27 cellular contexts compared by ENCODE assay signal in genomic region chr4:113727802-113728201, GRCh38.
"Had no signal": no experiment of that assay in that cellular context is flagged by ENCODE, and none has a peak within 500 bp of the region (broad histone marks: within the 10 kb centered on the region; RNA-seq: fewer than 3 reads in every experiment).

No MANE protein-coding gene starts in this region.

- FAIRE-seq: TTC549, urothelium cell line had no signal

- H3K27ac Mint-ChIP-seq: activated naive CD4-positive, alpha-beta T cell treated with anti-CD3 and anti-CD28 coated beads for 36 hours; endodermal cell; stimulated activated effector memory CD8-positive, alpha-beta T cell treated with anti-CD3 and anti-CD28 coated beads, Interleukin-12 subunit alpha, Interleukin-12 subunit beta, amount 100 ng/mL, for 72 hours; stimulated activated naive CD8-positive, alpha-beta T cell treated with anti-CD3 and anti-CD28 coated beads, Interleukin-15, Interleukin-2, amounts not matched to agents 100 ng/mL and 50 ng/mL, for 24 hours had no signal

- DNase-seq: activated CD4-positive, alpha-beta T cell treated with anti-CD3 and anti-CD28 coated beads for 4 hours; activated CD4-positive, alpha-beta T cell treated with anti-CD3 and anti-CD28 coated beads, Interleukin-2, amount 50 U/mL, for 4 hours; activated CD8-positive, alpha-beta memory T cell treated with anti-CD3 and anti-CD28 coated beads, Interleukin-2, amount 50 U/mL, for 4 hours; activated effector memory CD4-positive, alpha-beta T cell treated with Interleukin-2 at 50 U/mL for 16 hours; activated naive CD4-positive, alpha-beta T cell treated with anti-CD3 and anti-CD28 coated beads for 36 hours; activated T-cell treated with anti-CD3 and anti-CD28 coated beads, Interleukin-2, amount 50 U/mL, for 48 hours; central memory CD4-positive, alpha-beta T cell; endodermal cell; foreskin melanocyte; heart right ventricle; islet precursor cell; left ventricle myocardium superior; mucosa of descending colon; stimulated activated CD4-positive, alpha-beta T cell treated with anti-CD3 and anti-CD28 coated beads, Interleukin-12 subunit alpha, Interleukin-12 subunit beta, amount 100 ng/mL, for 4 hours; stimulated activated CD4-positive, alpha-beta T cell treated with anti-CD3 and anti-CD28 coated beads, Interleukin-4, amount 100 ng/mL, for 24 hours; T-helper 1 cell; trophoblast cell had no signal

- H3K4me3 ChIP-seq: breast epithelium, esophagus muscularis mucosa, heart right ventricle, mucosa of descending colon, skin epidermis, thoracic aorta had no signal

- H3K9me3 Mint-ChIP-seq: activated naive CD4-positive, alpha-beta T cell treated with anti-CD3 and anti-CD28 coated beads for 36 hours; endodermal cell; nephron; stimulated activated effector memory CD8-positive, alpha-beta T cell treated with anti-CD3 and anti-CD28 coated beads, Interleukin-12 subunit alpha, Interleukin-12 subunit beta, amount 100 ng/mL, for 72 hours; stimulated activated naive CD8-positive, alpha-beta T cell treated with anti-CD3 and anti-CD28 coated beads, Interleukin-15, Interleukin-2, amounts not matched to agents 100 ng/mL and 50 ng/mL, for 24 hours had no signal

- ATAC-seq: heart right ventricle; left ventricle myocardium superior; mucosa of descending colon; sciatic nerve; stimulated activated effector memory CD8-positive, alpha-beta T cell treated with anti-CD3 and anti-CD28 coated beads, Interleukin-12 subunit alpha, Interleukin-12 subunit beta, amount 100 ng/mL, for 72 hours had no signal

- H3K4me3 Mint-ChIP-seq: activated naive CD4-positive, alpha-beta T cell treated with anti-CD3 and anti-CD28 coated beads for 36 hours; endodermal cell; nephron; stimulated activated effector memory CD8-positive, alpha-beta T cell treated with anti-CD3 and anti-CD28 coated beads, Interleukin-12 subunit alpha, Interleukin-12 subunit beta, amount 100 ng/mL, for 72 hours; stimulated activated naive CD8-positive, alpha-beta T cell treated with anti-CD3 and anti-CD28 coated beads, Interleukin-15, Interleukin-2, amounts not matched to agents 100 ng/mL and 50 ng/mL, for 24 hours had no signal

- H3K27me3 Mint-ChIP-seq: stimulated activated naive CD8-positive, alpha-beta T cell treated with anti-CD3 and anti-CD28 coated beads, Interleukin-15, Interleukin-2, amounts not matched to agents 100 ng/mL and 50 ng/mL, for 24 hours had no signal
